In the genomic region with DNA sequence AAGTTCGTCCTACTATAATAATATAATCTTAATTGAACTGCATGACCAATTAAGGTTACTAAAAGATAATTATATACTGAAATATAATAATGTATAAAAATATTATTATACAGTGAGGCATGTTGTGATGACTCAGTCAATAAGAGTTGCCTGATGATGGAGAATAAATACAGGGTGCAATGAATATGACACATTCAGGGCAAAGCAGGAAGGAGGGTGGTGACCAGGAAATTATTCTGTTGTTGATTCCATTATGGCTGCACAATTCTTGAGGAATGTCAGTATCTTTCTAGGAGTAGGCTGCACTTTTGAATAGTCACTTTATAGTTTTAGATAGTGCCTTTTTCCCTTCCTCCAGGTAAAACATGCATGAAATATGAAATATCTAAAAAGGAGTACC, we compare ENCODE assay signal across 2 cellular contexts.
TF ChIP-seq lines count a peak whose summit lies in the region.

No MANE protein-coding gene starts in this region.

TF ChIP-seq in IMR-90, 13 proteins besides CTCF, POLR2A, EP300 and RAD21 (continued from another document):
- TF ChIP-seq SMC3 (IDR thresholded peaks at IDR 0.05; ENCODE audit: low read depth, low read length) = no peak
- TF ChIP-seq RCOR1 (IDR thresholded peaks at IDR 0.05; ENCODE audit: insufficient replicate concordance, low read length) = no peak
- no peak for TF ChIP-seq CHD1 (IDR thresholded peaks at IDR 0.05; ENCODE audit: low read depth, low read length)
- TF ChIP-seq, protein P1, sequence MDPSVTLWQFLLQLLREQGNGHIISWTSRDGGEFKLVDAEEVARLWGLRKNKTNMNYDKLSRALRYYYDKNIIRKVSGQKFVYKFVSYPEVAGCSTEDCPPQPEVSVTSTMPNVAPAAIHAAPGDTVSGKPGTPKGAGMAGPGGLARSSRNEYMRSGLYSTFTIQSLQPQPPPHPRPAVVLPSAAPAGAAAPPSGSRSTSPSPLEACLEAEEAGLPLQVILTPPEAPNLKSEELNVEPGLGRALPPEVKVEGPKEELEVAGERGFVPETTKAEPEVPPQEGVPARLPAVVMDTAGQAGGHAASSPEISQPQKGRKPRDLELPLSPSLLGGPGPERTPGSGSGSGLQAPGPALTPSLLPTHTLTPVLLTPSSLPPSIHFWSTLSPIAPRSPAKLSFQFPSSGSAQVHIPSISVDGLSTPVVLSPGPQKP (IDR thresholded peaks at IDR 0.05; ENCODE audit: borderline replicate concordance, low read depth, low read length) = no peak
- no peak for TF ChIP-seq CEBPB (IDR thresholded peaks at IDR 0.05; ENCODE audit: low read depth, low read length)
- no peak for TF ChIP-seq MAZ (IDR thresholded peaks at IDR 0.05; ENCODE audit: borderline replicate concordance, low read depth, low read length)

TF ChIP-seq in K562, 482 proteins besides CTCF, POLR2A, EP300 and RAD21 (continued from another document):
- no peak for TF ChIP-seq SP2 (IDR thresholded peaks at IDR 0.05; ENCODE audit: extremely low read depth, low read depth, low read length, poor library complexity, severe bottlenecking)
- TF ChIP-seq, protein P2, sequence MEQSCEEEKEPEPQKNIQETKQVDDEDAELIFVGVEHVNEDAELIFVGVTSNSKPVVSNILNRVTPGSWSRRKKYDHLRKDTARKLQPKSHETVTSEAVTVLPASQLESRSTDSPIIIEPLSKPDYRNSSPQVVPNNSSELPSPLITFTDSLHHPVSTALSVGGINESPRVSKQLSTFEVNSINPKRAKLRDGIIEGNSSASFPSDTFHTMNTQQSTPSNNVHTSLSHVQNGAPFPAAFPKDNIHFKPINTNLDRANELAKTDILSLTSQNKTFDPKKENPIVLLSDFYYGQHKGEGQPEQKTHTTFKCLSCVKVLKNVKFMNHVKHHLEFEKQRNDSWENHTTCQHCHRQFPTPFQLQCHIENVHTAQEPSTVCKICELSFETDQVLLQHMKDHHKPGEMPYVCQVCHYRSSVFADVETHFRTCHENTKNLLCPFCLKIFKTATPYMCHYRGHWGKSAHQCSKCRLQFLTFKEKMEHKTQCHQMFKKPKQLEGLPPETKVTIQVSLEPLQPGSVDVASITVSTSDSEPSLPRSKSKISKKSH (CRISPR knock-in tag; IDR thresholded peaks at IDR 0.05) = no peak
- TF ChIP-seq NUFIP1 (IDR thresholded peaks at IDR 0.05; ENCODE audit: partially characterized antibody) = no peak
- TF ChIP-seq SMARCA5 (IDR thresholded peaks at IDR 0.05) = no peak
- no peak for TF ChIP-seq FOXA1 (IDR thresholded peaks at IDR 0.05; ENCODE audit: borderline replicate concordance)
- no peak for TF ChIP-seq PML (IDR thresholded peaks at IDR 0.05; ENCODE audit: low read length)
- TF ChIP-seq, protein P3, sequence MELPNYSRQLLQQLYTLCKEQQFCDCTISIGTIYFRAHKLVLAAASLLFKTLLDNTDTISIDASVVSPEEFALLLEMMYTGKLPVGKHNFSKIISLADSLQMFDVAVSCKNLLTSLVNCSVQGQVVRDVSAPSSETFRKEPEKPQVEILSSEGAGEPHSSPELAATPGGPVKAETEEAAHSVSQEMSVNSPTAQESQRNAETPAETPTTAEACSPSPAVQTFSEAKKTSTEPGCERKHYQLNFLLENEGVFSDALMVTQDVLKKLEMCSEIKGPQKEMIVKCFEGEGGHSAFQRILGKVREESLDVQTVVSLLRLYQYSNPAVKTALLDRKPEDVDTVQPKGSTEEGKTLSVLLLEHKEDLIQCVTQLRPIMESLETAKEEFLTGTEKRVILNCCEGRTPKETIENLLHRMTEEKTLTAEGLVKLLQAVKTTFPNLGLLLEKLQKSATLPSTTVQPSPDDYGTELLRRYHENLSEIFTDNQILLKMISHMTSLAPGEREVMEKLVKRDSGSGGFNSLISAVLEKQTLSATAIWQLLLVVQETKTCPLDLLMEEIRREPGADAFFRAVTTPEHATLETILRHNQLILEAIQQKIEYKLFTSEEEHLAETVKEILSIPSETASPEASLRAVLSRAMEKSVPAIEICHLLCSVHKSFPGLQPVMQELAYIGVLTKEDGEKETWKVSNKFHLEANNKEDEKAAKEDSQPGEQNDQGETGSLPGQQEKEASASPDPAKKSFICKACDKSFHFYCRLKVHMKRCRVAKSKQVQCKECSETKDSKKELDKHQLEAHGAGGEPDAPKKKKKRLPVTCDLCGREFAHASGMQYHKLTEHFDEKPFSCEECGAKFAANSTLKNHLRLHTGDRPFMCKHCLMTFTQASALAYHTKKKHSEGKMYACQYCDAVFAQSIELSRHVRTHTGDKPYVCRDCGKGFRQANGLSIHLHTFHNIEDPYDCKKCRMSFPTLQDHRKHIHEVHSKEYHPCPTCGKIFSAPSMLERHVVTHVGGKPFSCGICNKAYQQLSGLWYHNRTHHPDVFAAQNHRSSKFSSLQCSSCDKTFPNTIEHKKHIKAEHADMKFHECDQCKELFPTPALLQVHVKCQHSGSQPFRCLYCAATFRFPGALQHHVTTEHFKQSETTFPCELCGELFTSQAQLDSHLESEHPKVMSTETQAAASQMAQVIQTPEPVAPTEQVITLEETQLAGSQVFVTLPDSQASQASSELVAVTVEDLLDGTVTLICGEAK (IDR thresholded peaks at IDR 0.05) = no peak
- TF ChIP-seq, protein P3 (CRISPR knock-in tag; IDR thresholded peaks at IDR 0.05) = no peak
- TF ChIP-seq TCF7L2 (IDR thresholded peaks at IDR 0.05; ENCODE audit: low read depth, low read length) = no peak
- TF ChIP-seq CCNT2 (IDR thresholded peaks at IDR 0.05; ENCODE audit: borderline replicate concordance, extremely low read depth, insufficient read length, low read depth, low read length) = no peak
